Comparison of ENCODE assay signal across 17 cellular contexts in the genomic region with DNA sequence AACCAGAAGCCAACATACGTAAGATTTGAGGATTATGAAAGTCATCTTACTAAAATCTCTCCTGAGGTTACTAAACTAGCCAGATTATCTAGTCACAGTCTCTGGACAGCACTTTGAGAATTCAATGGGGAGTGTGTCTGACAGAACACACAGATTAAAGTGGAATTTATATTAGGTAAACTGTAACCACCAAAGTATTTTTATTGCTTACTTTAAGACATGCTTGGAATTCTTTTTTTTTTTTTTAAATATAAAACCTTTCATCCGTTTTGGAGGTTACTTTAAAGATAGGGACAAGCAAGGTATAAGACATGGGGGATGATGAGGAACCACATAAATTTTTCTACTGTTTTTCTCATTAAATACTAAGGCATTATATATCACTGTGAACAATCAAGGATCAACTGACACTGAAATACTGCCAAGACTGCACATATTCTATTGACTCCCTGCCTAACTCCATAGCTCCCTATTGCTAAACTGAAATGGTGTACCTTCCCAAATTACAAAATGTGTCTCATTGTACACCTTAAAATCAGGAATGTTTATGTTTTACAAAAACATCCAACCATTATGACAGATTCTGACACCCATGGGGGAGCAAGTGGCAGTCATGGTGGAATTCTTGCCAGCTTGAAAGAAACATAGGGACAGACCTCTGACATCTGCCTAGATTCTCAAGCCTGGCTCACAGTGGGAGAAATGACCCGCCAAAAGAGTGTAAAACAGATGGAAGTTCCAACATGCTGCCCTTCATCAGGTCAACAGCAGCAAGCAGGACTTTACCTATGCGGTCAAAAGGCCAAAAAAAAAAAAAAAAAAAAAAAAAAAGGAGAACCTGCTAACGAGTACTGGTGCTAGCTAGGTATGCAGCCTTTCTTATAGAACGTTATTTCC.
DNase-seq lines count a peak whose midpoint lies in the region; ATAC-seq, FAIRE-seq and TF ChIP-seq lines count a peak whose summit lies in the region.
"Had no signal": no experiment of that assay in that cellular context is flagged by ENCODE, and none has a peak within 500 bp of the region (broad histone marks: within the 10 kb centered on the region; RNA-seq: fewer than 3 reads in every experiment).

No MANE protein-coding gene starts in this region.

- POLR2A ChIA-PET in IMR-90 (lab: Charles Lee; ENCODE audit: unreplicated experiment) = no interaction called here

- H3K18ac ChIP-seq in IMR-90 (ENCODE audit: low read depth, low read length) = peak overlapping the region; percentile 78; the same call in 1 of the 2 replicates

- H2AK5ac ChIP-seq in IMR-90 (ENCODE audit: low read depth, low read length) = peak overlapping the region; percentile 45; the same call in 1 of the 2 replicates

- peak overlapping the region; percentile 31 for H4K91ac ChIP-seq in IMR-90 (ENCODE audit: insufficient read depth, low read depth, low read length)

- H3K4ac ChIP-seq in IMR-90 (ENCODE audit: low read depth, low read length) = peak overlapping the region; percentile 48; the same call in 1 of the 2 replicates

- no peak overlapping the region; the same call in 1 of the 2 replicates for H3K14ac ChIP-seq in IMR-90 (replicated peaks; ENCODE audit: low read depth, low read length)

- in situ Hi-C loops in IMR-90 (cut with MboI; ENCODE audit: low sequenced_read_pairs) = no loop called here

- peaks cover 36% of the 10 kb centered on the region; the same call in 1 of the 2 replicates for H4K20me1 ChIP-seq in IMR-90 (ENCODE audit: insufficient read depth, low read length)

- no peak overlapping the region for H3K4me3 Mint-ChIP-seq in chondrocyte (ENCODE audit: unreplicated experiment)
- H3K4me3 Mint-ChIP-seq: activated CD4-positive, alpha-beta T cell treated with anti-CD3 and anti-CD28 coated beads, Interleukin-2, amount 10 ng/mL, durations not matched to agents 7 days and 5 days; activated T-cell treated with anti-CD3 and anti-CD28 coated beads, Interleukin-2, amount 50 U/mL, for 4 hours; naive B cell had no signal

- ATAC-seq in IMR-90 (ENCODE audit: low read depth) = peak; percentile 89
- ATAC-seq in pancreas = peak in 3 of 4 donors; percentile 39 to 68 (median 67)
- ATAC-seq in GM18909 (IDR thresholded peaks at IDR 0.05; ENCODE audit: poor library complexity, unreplicated experiment) = no peak
- ATAC-seq: activated T-cell treated with anti-CD3 and anti-CD28 coated beads, Interleukin-2, amount 50 U/mL, for 4 hours had no signal

- no peak for TF ChIP-seq CTCF in IMR-90 (conservative IDR thresholded peaks at IDR 0.05; ENCODE audit: low read depth, low read length)
- TF ChIP-seq CTCF in chondrocyte (IDR thresholded peaks at IDR 0.05) = no peak
- TF ChIP-seq CTCF in pancreas (IDR thresholded peaks at IDR 0.05) = no peak

- H3K36me3 Mint-ChIP-seq in chondrocyte (ENCODE audit: low read depth) = peaks cover 2% of the 10 kb centered on the region
- H3K36me3 Mint-ChIP-seq: naive B cell had no signal

- 100% methylated on average over 1 of the region's 6 CpGs; no CpG with 5 or more reads in 1 of the 2 experiments for WGBS in IMR-90 (ENCODE audit: extremely low coverage in 2 of 2, insufficient read length in 1 of 2), 2 experiments
- WGBS in pancreas, 2 donors = 47 to 54% methylated on average over 6 of the region's 6 CpGs

- no peaks in the 10 kb centered on the region for H3K27me3 ChIP-seq in IMR-90 (ENCODE audit: control insufficient read depth, insufficient read depth, low read length)
- H3K27me3 ChIP-seq in pancreas = no peaks in the 10 kb centered on the region

- no peak for TF ChIP-seq POLR2A in IMR-90 (IDR thresholded peaks at IDR 0.05; ENCODE audit: low read depth, low read length)

- DNase-seq in D341Med (ENCODE audit: low spot score) (peak; percentile 18), IMR-90 (peak; percentile 82), chondrocyte (ENCODE audit: low spot score) (no peak), pancreas (peak in 1 of 6 donors; percentile 18), T-helper 9 cell (no peak), NCI-H1048 (lab: John Stamatoyannopoulos, UW) (no peak)
- no peak for DNase-seq in stimulated activated CD4-positive, alpha-beta T cell treated with anti-CD3 and anti-CD28 coated beads, Interleukin-4, amount 100 ng/mL, for 1 hour
- DNase-seq: activated CD4-positive, alpha-beta T cell treated with anti-CD3 and anti-CD28 coated beads, Interleukin-2, amount 10 ng/mL, durations not matched to agents 7 days and 5 days; activated T-cell treated with anti-CD3 and anti-CD28 coated beads, Interleukin-2, amount 50 U/mL, for 4 hours; MM.1S; naive B cell; NCI-H2081 treated with DMSO at 0.1 percent for 48 hours; NCI-H774; stimulated activated CD4-positive, alpha-beta T cell treated with anti-CD3 and anti-CD28 coated beads, Interleukin-2, amount 100 ng/mL, for 24 hours had no signal

- peaks cover 13% of the 10 kb centered on the region for H3K9me1 ChIP-seq in IMR-90 (ENCODE audit: insufficient read depth, low read length)

- H3K23ac ChIP-seq in IMR-90 (ENCODE audit: low read depth, low read length) = peak overlapping the region; percentile 6; the same call in 1 of the 2 replicates

- BruUV-seq in IMR-90 (replicated peaks; lab: Mats Ljungman, UMichigan) = no TSS peak

- no peak overlapping the region for H2AFZ ChIP-seq in IMR-90 (replicated peaks; ENCODE audit: low read length, poor library complexity)

- peak overlapping the region in 1 of 2 experiments; percentile 22; a peak in 1 of 4 replicates for H4K8ac ChIP-seq in IMR-90 (ENCODE audit: low read depth in 2 of 2, low read length in 2 of 2)

- peaks cover 75% of the 10 kb centered on the region for H3K4me1 Mint-ChIP-seq in chondrocyte (ENCODE audit: low read depth)
- H3K4me1 Mint-ChIP-seq: activated CD4-positive, alpha-beta T cell treated with anti-CD3 and anti-CD28 coated beads, Interleukin-2, amount 10 ng/mL, durations not matched to agents 7 days and 5 days had no signal

- no peak overlapping the region for H4K5ac ChIP-seq in IMR-90 (ENCODE audit: low read depth, low read length)

- H2BK5ac ChIP-seq in IMR-90 (ENCODE audit: low read depth, low read length, poor library complexity, severe bottlenecking) = peak overlapping the region; percentile 20

- H3K27ac Mint-ChIP-seq in chondrocyte (ENCODE audit: unreplicated experiment) = peak overlapping the region; percentile 22
- H3K27ac Mint-ChIP-seq: activated CD4-positive, alpha-beta T cell treated with anti-CD3 and anti-CD28 coated beads, Interleukin-2, amount 10 ng/mL, durations not matched to agents 7 days and 5 days; naive B cell had no signal

- peak overlapping the region; percentile 66 for H2BK20ac ChIP-seq in IMR-90 (ENCODE audit: low read depth, low read length)

- H2BK15ac ChIP-seq in IMR-90 (ENCODE audit: low read depth, low read length) = peak overlapping the region; percentile 86; the same call in 2 of the 3 replicates

- FAIRE-seq in pancreas (lab: Jason Lieb, UNC) = no peak

- peak overlapping the region; percentile 20; the same call in 1 of the 2 replicates for H3K27ac ChIP-seq in IMR-90 (ENCODE audit: insufficient read depth, low read length)
- H3K27ac ChIP-seq in pancreas = no peak overlapping the region
- H3K27ac ChIP-seq: coronary artery, RWPE1 had no signal

- H3K4me2 ChIP-seq in IMR-90 (ENCODE audit: low read depth, low read length) = no peak overlapping the region; the same call in 1 of the 2 replicates

- no peak overlapping the region for H3K9ac ChIP-seq in IMR-90 (ENCODE audit: low read depth, low read length)

- H3K9me3 Mint-ChIP-seq in chondrocyte (ENCODE audit: low read depth) = no peaks in the 10 kb centered on the region
- H3K9me3 Mint-ChIP-seq: activated T-cell treated with anti-CD3 and anti-CD28 coated beads, Interleukin-2, amount 50 U/mL, for 4 hours had no signal

- H3K4me3 ChIP-seq in IMR-90 (ENCODE audit: insufficient read depth, low read depth, low read length) (no peak overlapping the region), pancreas (no peak overlapping the region)
- H3K4me3 ChIP-seq: coronary artery had no signal

- H2BK120ac ChIP-seq in IMR-90 (ENCODE audit: low read depth, low read length) = peak overlapping the region; percentile 45

- H3K9me3 ChIP-seq in IMR-90 (ENCODE audit: control insufficient read depth, insufficient read depth, low read length) = no peaks in the 10 kb centered on the region
- no peaks in the 10 kb centered on the region for H3K9me3 ChIP-seq in pancreas

- no peak overlapping the region for H3K56ac ChIP-seq in IMR-90 (ENCODE audit: extremely low read depth, insufficient read depth, low read length)

- H2AK9ac ChIP-seq in IMR-90 (replicated peaks; ENCODE audit: low read depth, low read length, poor library complexity) = no peak overlapping the region

- intact Hi-C loops in IMR-90 (cut with micrococcal nuclease) = no loop called here
- intact Hi-C loops in pancreas (cut with DNase I) = no loop called here

- H3K27me3 Mint-ChIP-seq in chondrocyte (ENCODE audit: low read depth) = no peaks in the 10 kb centered on the region
- H3K27me3 Mint-ChIP-seq: activated CD4-positive, alpha-beta T cell treated with anti-CD3 and anti-CD28 coated beads, Interleukin-2, amount 10 ng/mL, durations not matched to agents 7 days and 5 days; naive B cell had no signal

- no peak for TF ChIP-seq RAD21 in IMR-90 (IDR thresholded peaks at IDR 0.05; ENCODE audit: low read length)

- CTCF ChIA-PET in IMR-90 (lab: Yijun Ruan, JAX) = interaction anchor here (0.7 to 1.0 kb wide), 2 partner anchors 10 to 1307 kb away, joined by 3 to 5 read pairs; no protein-coding TSS in a partner anchor

- H3K36me3 ChIP-seq in IMR-90 (ENCODE audit: control insufficient read depth, insufficient read depth, low read length) = no peaks in the 10 kb centered on the region
- H3K36me3 ChIP-seq in pancreas = no peaks in the 10 kb centered on the region

- H3K4me1 ChIP-seq in IMR-90 (ENCODE audit: control insufficient read depth, insufficient read depth, low read length) (peaks cover 5% of the 10 kb centered on the region), pancreas (peaks cover 5 to 29% (median 5%) of the 10 kb centered on the region in 3 donors)

- dilution Hi-C loops in IMR-90 (cut with HindIII; ENCODE audit: low sequenced_read_pairs, unreplicated experiment) = no loop called here

- H3K79me1 ChIP-seq in IMR-90 (ENCODE audit: low read depth in 1 of 2, low read length in 2 of 2) = peaks cover 35 to 82% of the 10 kb centered on the region in 2 experiments

TF ChIP-seq in IMR-90, 13 proteins besides CTCF, POLR2A, EP300 and RAD21:
- no peak for TF ChIP-seq MXI1 (IDR thresholded peaks at IDR 0.05; ENCODE audit: borderline replicate concordance, low read depth, low read length)
- TF ChIP-seq RCOR1 (IDR thresholded peaks at IDR 0.05; ENCODE audit: insufficient replicate concordance, low read length) = no peak
- TF ChIP-seq CHD1 (IDR thresholded peaks at IDR 0.05; ENCODE audit: low read depth, low read length) = no peak

Comparison
In these comparisons a context has a peak if more than half of its experiments do, and no peak if none do; other contexts are left out.
1. DNase-seq: peak in D341Med (single experiment) and IMR-90 (single experiment); none in chondrocyte (single experiment), T-helper 9 cell (single experiment), stimulated activated CD4-positive, alpha-beta T cell treated with anti-CD3 and anti-CD28 coated beads, Interleukin-4, amount 100 ng/mL, for 1 hour (single experiment) and NCI-H1048 (single experiment).